Comparison of ENCODE assay signal across 18 cellular contexts in genomic region chr2:88071365-88071764, GRCh38. TPM values are rescaled to one million over a fixed set of nuclear protein-coding genes. Genes with fewer than 3 reads are reported as not detected.
DNase-seq lines count a peak whose midpoint lies in the region; ATAC-seq and TF ChIP-seq lines count a peak whose summit lies in the region.
"Had no signal": no experiment of that assay in that cellular context is flagged by ENCODE, and none has a peak within 500 bp of the region (broad histone marks: within the 10 kb centered on the region; RNA-seq: fewer than 3 reads in every experiment).

No MANE protein-coding gene starts in this region.

- H3K18ac ChIP-seq in neuronal stem cell (ENCODE audit: low read length): no peak overlapping the region

- H4K8ac ChIP-seq in neuronal stem cell (ENCODE audit: low read depth, low read length): no peak overlapping the region

- peaks cover 18% of the 10 kb centered on the region for H3K4me1 Mint-ChIP-seq in WTC11

- H3K79me1 ChIP-seq in neuronal stem cell (ENCODE audit: low read depth, low read length): no peaks in the 10 kb centered on the region

- CTCF ChIA-PET in SK-N-SH (lab: Yijun Ruan, JAX): interaction anchor here (1.8 kb wide), 1 partner anchor 11 kb away, joined by 8 read pairs; no protein-coding TSS in a partner anchor
- CTCF ChIA-PET in WTC11 (lab: Charles Lee): interaction anchor here (0.6 to 2.5 kb wide), 5 partner anchors 9 to 69 kb away, joined by 3 to 22 read pairs (median 3); no protein-coding TSS in a partner anchor

- no peak for TF ChIP-seq EP300 in SK-N-SH (IDR thresholded peaks at IDR 0.05; ENCODE audit: borderline replicate concordance in 1 of 2, low read depth in 1 of 2, low read length in 1 of 2)

- H3K79me2 ChIP-seq in SK-N-SH (ENCODE audit: insufficient read depth): no peaks in the 10 kb centered on the region

- 81% methylated on average over 2 of the region's 2 CpGs for WGBS in SK-N-SH (ENCODE audit: low lambda C conversion rate)
- no CpG with 5 or more reads among the region's 2 CpGs for WGBS in neuronal stem cell (ENCODE audit: extremely low coverage in 2 of 2, insufficient read length in 2 of 2, insufficient replicate concordance in 1 of 2), 2 donors

- ATAC-seq in SK-N-SH treated with all-trans-retinoic acid at 6 μM for 48 hours (no peak), WTC11 (peak; percentile 65), gastrocnemius medialis (no peak), GM21360 (IDR thresholded peaks at IDR 0.05; ENCODE audit: unreplicated experiment) (no peak)
- ATAC-seq: A549, GM12878 had no signal

- no peak overlapping the region for H2AK5ac ChIP-seq in neuronal stem cell (ENCODE audit: low read depth, low read length)

- H3K4me2 ChIP-seq in SK-N-SH (no peak overlapping the region), neuronal stem cell (ENCODE audit: insufficient read depth, low read length, poor library complexity, severe bottlenecking) (no peak overlapping the region)
- H3K4me2 ChIP-seq: A549, KMS-11 had no signal

- H3K9ac ChIP-seq in SK-N-SH: no peak overlapping the region
- H3K9ac ChIP-seq in neuronal stem cell (ENCODE audit: low read depth, low read length, poor library complexity): no peak overlapping the region
- H3K9ac ChIP-seq: KMS-11 had no signal

- H2BK120ac ChIP-seq in neuronal stem cell (ENCODE audit: low read depth, low read length): no peak overlapping the region

- TF ChIP-seq RAD21 in SK-N-SH (IDR thresholded peaks at IDR 0.05; ENCODE audit: low read length): no peak

- intact Hi-C loops in gastrocnemius medialis (cut with DNase I; ENCODE audit: low total_unique reads): no loop called here

- peaks cover 18% of the 10 kb centered on the region for H3K9me3 Mint-ChIP-seq in WTC11
- H3K9me3 Mint-ChIP-seq: HFFc6 had no signal

- no peak for TF ChIP-seq POLR2A in gastrocnemius medialis (IDR thresholded peaks at IDR 0.05)

- H3K36me3 Mint-ChIP-seq in WTC11: peaks cover 6% of the 10 kb centered on the region; the same call in 1 of the 2 replicates
- H3K36me3 Mint-ChIP-seq: CD14-positive monocyte had no signal

- H3K36me3 ChIP-seq in SK-N-SH (replicated peaks in 1 of 2; ENCODE audit: control insufficient read depth in 1 of 2, insufficient read depth in 2 of 2, low read length in 1 of 2) (no peaks in the 10 kb centered on the region), gastrocnemius medialis (peaks cover 0 to 3% of the 10 kb centered on the region in 2 donors), neuronal stem cell (replicated peaks in 1 of 2; ENCODE audit: control insufficient read depth in 2 of 2, insufficient read depth in 2 of 2, low read length in 2 of 2) (no peaks in the 10 kb centered on the region)

- H3K4me1 ChIP-seq in SK-N-SH (ENCODE audit: control insufficient read depth in 1 of 2, insufficient read depth in 2 of 2, low read depth in 1 of 2, low read length in 1 of 2) (peaks cover 2 to 3% of the 10 kb centered on the region in 2 experiments; a peak in 2 of 4 replicates), gastrocnemius medialis (peaks cover 22 to 33% of the 10 kb centered on the region in 2 donors), neuronal stem cell (ENCODE audit: control insufficient read depth in 2 of 2, insufficient read depth in 1 of 2, low read depth in 1 of 2, low read length in 2 of 2) (peaks cover 0 to 5% of the 10 kb centered on the region in 2 donors)
- H3K4me1 ChIP-seq: A549 had no signal

- no peak overlapping the region for H4K91ac ChIP-seq in neuronal stem cell (ENCODE audit: low read depth, low read length, poor library complexity)

- DNase-seq in SK-N-SH (no peak), WTC11 (ENCODE audit: low spot score) (no peak), iPS-NIHi11 (ENCODE audit: low spot score) (peak; percentile 35), gastrocnemius medialis (no peak), neuronal stem cell (ENCODE audit: low spot score) (no peak)
- DNase-seq in stimulated activated naive CD4-positive, alpha-beta T cell treated with Interleukin-2 at 50 U/mL for 16 hours (lab: John Stamatoyannopoulos, UW): no peak
- DNase-seq: Caco-2, HFFc6, NCI-H1092, NCI-H226, NCI-H69 had no signal

- no peak overlapping the region for H2BK12ac ChIP-seq in neuronal stem cell (ENCODE audit: low read length)

- no peak overlapping the region for H3K27ac ChIP-seq in SK-N-SH (ENCODE audit: low read depth in 2 of 2, low read length in 1 of 2)
- peak overlapping the region; percentile 94 to 98 (median 98) for H3K27ac ChIP-seq in gastrocnemius medialis
- no peak overlapping the region for H3K27ac ChIP-seq in neuronal stem cell (replicated peaks; ENCODE audit: low read length)
- H3K27ac ChIP-seq: A549, KMS-11 had no signal

- in situ Hi-C loops in gastrocnemius medialis (cut with MboI; ENCODE audit: low sequenced_read_pairs in 4 of 4): loop anchor here in 1 of 4 donors (25.0 kb wide), 1 partner anchor 591 kb away; no protein-coding TSS in a partner anchor

- no peaks in the 10 kb centered on the region for H3K27me3 Mint-ChIP-seq in WTC11 (ENCODE audit: low read depth)

- no peak overlapping the region for H2BK5ac ChIP-seq in neuronal stem cell (ENCODE audit: low read length)

- no peak overlapping the region for H3K14ac ChIP-seq in neuronal stem cell (ENCODE audit: low read length)

- H3K27me3 ChIP-seq in SK-N-SH (ENCODE audit: insufficient read depth) (no peaks in the 10 kb centered on the region), gastrocnemius medialis (no peaks in the 10 kb centered on the region), neuronal stem cell (ENCODE audit: control insufficient read depth in 3 of 3, insufficient read depth in 3 of 3, low read depth in 1 of 3, low read length in 3 of 3) (peaks cover 0 to 6% (median 0%) of the 10 kb centered on the region in 3 experiments)

- POLR2A ChIA-PET in SK-N-SH (lab: Yijun Ruan, JAX): no interaction called here
- POLR2A ChIA-PET in WTC11 (lab: Charles Lee): interaction anchor here (1.0 kb wide), 1 partner anchor 11 kb away, joined by 3 read pairs; no protein-coding TSS in a partner anchor

- no peak overlapping the region for H2BK15ac ChIP-seq in neuronal stem cell (ENCODE audit: low read length)

- H3K4ac ChIP-seq in neuronal stem cell (ENCODE audit: low read length): no peak overlapping the region

- 0 out of 2 replicates have a peak overlapping the region, but pooled peaks have one; percentile 22 for H3K27ac Mint-ChIP-seq in WTC11
- H3K27ac Mint-ChIP-seq: CD14-positive monocyte, HFFc6 had no signal

- no peak overlapping the region for H3K4me3 Mint-ChIP-seq in WTC11
- H3K4me3 Mint-ChIP-seq: CD14-positive monocyte, HFFc6 had no signal

- H2AFZ ChIP-seq in SK-N-SH (ENCODE audit: low read depth): 0 out of 2 replicates have a peak overlapping the region, but pooled peaks have one; percentile 13
- no peak overlapping the region for H2AFZ ChIP-seq in neuronal stem cell (ENCODE audit: low read length)

- H3K4me3 ChIP-seq in SK-N-SH (ENCODE audit: low read depth in 2 of 2, low read length in 1 of 2) (no peak overlapping the region), gastrocnemius medialis (peak overlapping the region; percentile 19 to 71 (median 44)), neuronal stem cell (ENCODE audit: low read length in 2 of 2) (no peak overlapping the region)
- H3K4me3 ChIP-seq: A549, GM12878 had no signal

- no peak overlapping the region for H3K23ac ChIP-seq in neuronal stem cell (ENCODE audit: low read depth, low read length, poor library complexity)

- H3K9me3 ChIP-seq in SK-N-SH (no peaks in the 10 kb centered on the region), gastrocnemius medialis (no peaks in the 10 kb centered on the region), neuronal stem cell (replicated peaks in 1 of 2; ENCODE audit: control insufficient read depth in 2 of 2, insufficient read depth in 1 of 2, low read depth in 1 of 2, low read length in 2 of 2) (no peaks in the 10 kb centered on the region)
- H3K9me3 ChIP-seq: A549 had no signal

- H3F3A ChIP-seq in SK-N-SH (replicated peaks; ENCODE audit: insufficient read depth): no peaks in the 10 kb centered on the region

- no peaks in the 10 kb centered on the region for H3K9me2 ChIP-seq in SK-N-SH

- no peak for TF ChIP-seq CTCF in SK-N-SH (IDR thresholded peaks at IDR 0.05)
- TF ChIP-seq CTCF in WTC11 (IDR thresholded peaks at IDR 0.05): no peak
- no peak for TF ChIP-seq CTCF in gastrocnemius medialis (IDR thresholded peaks at IDR 0.05 in 4 of 5, conservative IDR thresholded peaks at IDR 0.05 in 1 of 5)

- no peaks in the 10 kb centered on the region for H4K20me1 ChIP-seq in SK-N-SH (ENCODE audit: insufficient read depth)

TF ChIP-seq in SK-N-SH, 30 proteins besides CTCF, POLR2A, EP300 and RAD21 (continues in another document):
- TF ChIP-seq TAF1 (IDR thresholded peaks at IDR 0.05; ENCODE audit: borderline replicate concordance, low read depth, low read length): no peak

TF ChIP-seq in SK-N-SH treated with all-trans-retinoic acid at 6 μM for 48 hours, 23 proteins besides CTCF, POLR2A, EP300 and RAD21 (continues in another document):
- TF ChIP-seq TCF4 (CRISPR knock-in tag; IDR thresholded peaks at IDR 0.05; ENCODE audit: borderline replicate concordance): no peak

TF ChIP-seq in WTC11, 78 proteins besides CTCF, POLR2A, EP300 and RAD21 (continues in another document):
- no peak for TF ChIP-seq SMAD4 (CRISPR knock-in tag; IDR thresholded peaks at IDR 0.05)

RNA-seq across cellular contexts. Expression of gene SMYD1, which starts 3.7 kb away (rescaled TPM):
- polyA plus RNA-seq in SK-N-SH (2012; rRNA removed): 0.06 TPM in 1 of 2 replicates, not detected in the other
- polyA plus RNA-seq in SK-N-SH (2012; cell fraction: cytosol; rRNA removed): 0.01 and 0.03 TPM in 2 replicates
- not detected in 2 replicates for polyA plus RNA-seq in SK-N-SH (2012; cell fraction: nucleus; rRNA removed)
- total RNA-seq in WTC11 (2021) (not detected in 3 replicates), gastrocnemius medialis (100 to 1,000 TPM; 107 to 214 (median 147) TPM)
- 0.01 TPM for polyA plus RNA-seq in neuronal stem cell (2013, experiment 1 of 2)
- 0.03 TPM for polyA plus RNA-seq in neuronal stem cell (2013, experiment 2 of 2)
- total RNA-seq: Caco-2, GM12878, HFFc6, MCF 10A had no signal
- polyA plus RNA-seq: A549, CD14-positive monocyte had no signal

RNA-seq across cellular contexts. Expression of gene KRCC1, which starts 15.8 kb away (rescaled TPM):
- 10.7 and 16.0 TPM in 2 replicates for polyA plus RNA-seq in SK-N-SH (2012; rRNA removed)
- polyA plus RNA-seq in SK-N-SH (2012; cell fraction: cytosol; rRNA removed): 19.2 and 24.5 TPM in 2 replicates
- 3.4 and 10.4 TPM in 2 replicates for polyA plus RNA-seq in SK-N-SH (2012; cell fraction: nucleus; rRNA removed)
- total RNA-seq in WTC11 (2021) (7.6 to 9.6 TPM (median 9.3 TPM) in 3 replicates), gastrocnemius medialis (10 to 100 TPM; 20.0 to 29.5 (median 27.2) TPM)
- 24.2 TPM for polyA plus RNA-seq in neuronal stem cell (2013, experiment 1 of 2)
- 25.1 TPM for polyA plus RNA-seq in neuronal stem cell (2013, experiment 2 of 2)

RNA-seq across cellular contexts. Expression of gene RNU2-63P, which starts 55.0 kb away (rescaled TPM):
- not detected in 2 replicates for polyA plus RNA-seq in SK-N-SH (2012; rRNA removed)
- polyA plus RNA-seq in SK-N-SH (2012; cell fraction: cytosol; rRNA removed): not detected in 2 replicates
- not detected in 2 replicates for polyA plus RNA-seq in SK-N-SH (2012; cell fraction: nucleus; rRNA removed)
- total RNA-seq in WTC11 (2021) (2.5 to 7.7 TPM (median 5.2 TPM) in 3 replicates), gastrocnemius medialis (not detected)
- polyA plus RNA-seq in neuronal stem cell (2013, experiment 1 of 2): not detected
- polyA plus RNA-seq in neuronal stem cell (2013, experiment 2 of 2): not detected

RNA-seq across cellular contexts. Expression of gene FABP1, which starts 56.5 kb away (rescaled TPM):
- polyA plus RNA-seq in SK-N-SH (2012; rRNA removed): not detected in 2 replicates
- polyA plus RNA-seq in SK-N-SH (2012; cell fraction: cytosol; rRNA removed): not detected in 2 replicates
- polyA plus RNA-seq in SK-N-SH (2012; cell fraction: nucleus; rRNA removed): not detected in 2 replicates
- 0.39 to 1.1 TPM (median 0.46 TPM) in 3 replicates for total RNA-seq in WTC11 (2021)
- total RNA-seq in gastrocnemius medialis: 10 to 100 TPM in 1 of 4 donors, 1 to 10 TPM in 2, under 1 TPM in 1; 0.41 to 11.6 (median 5.2) TPM
- 0.17 TPM for polyA plus RNA-seq in neuronal stem cell (2013, experiment 1 of 2)
- polyA plus RNA-seq in neuronal stem cell (2013, experiment 2 of 2): 0.35 TPM
- total RNA-seq: GM12878, HFFc6, MCF 10A had no signal
- polyA plus RNA-seq: A549, CD14-positive monocyte, GM12878 had no signal

Comparison
In these comparisons a context has a peak if more than half of its experiments do, and no peak if none do; other contexts are left out.
1. H3K27ac ChIP-seq: peak in gastrocnemius medialis (4 of 4); none in SK-N-SH (0 of 2) and neuronal stem cell (single experiment).
2. H3K4me3 ChIP-seq: peak in gastrocnemius medialis (4 of 4); none in SK-N-SH (0 of 2) and neuronal stem cell (0 of 2).
3. RNA of gene SMYD1, which starts 3.7 kb away (total RNA-seq): 107 to 214 TPM in gastrocnemius medialis; not detected in WTC11; every median in the first group is over 10 times any median in the second.